ENCODE assay signal across 11 cellular contexts in the genomic region with DNA sequence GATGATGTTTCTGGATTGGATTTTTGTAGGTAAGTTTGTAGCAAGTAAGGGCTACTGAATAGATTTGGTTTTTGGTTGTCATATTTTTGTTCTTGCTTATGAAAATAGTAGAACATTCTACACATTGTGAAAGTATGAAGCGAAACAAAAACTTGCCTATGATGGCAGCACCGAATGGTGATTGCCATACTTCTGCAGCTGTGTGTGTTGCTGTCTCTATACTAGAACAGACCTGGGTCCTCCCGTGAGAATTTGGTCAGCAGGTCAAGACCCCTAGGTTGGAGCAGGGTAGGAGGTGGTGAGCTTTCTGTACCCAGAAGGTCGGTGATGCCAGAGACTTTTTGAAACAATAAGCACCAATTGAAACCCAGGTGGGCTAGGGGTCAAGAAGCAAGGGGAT.
DNase-seq lines count a peak whose midpoint lies in the region; ATAC-seq, FAIRE-seq and TF ChIP-seq lines count a peak whose summit lies in the region.
"Had no signal": no experiment of that assay in that cellular context is flagged by ENCODE, and none has a peak within 500 bp of the region (broad histone marks: within the 10 kb centered on the region; RNA-seq: fewer than 3 reads in every experiment).

No MANE protein-coding gene starts in this region.

- DNase-seq in GM18507 (ENCODE audit: extremely low spot score, insufficient read length, low read depth) = peak; percentile 25
- no peak for DNase-seq in HFFc6
- no peak for DNase-seq in SHP77 (lab: John Stamatoyannopoulos, UW)
- no peak for DNase-seq in NCI-H187 treated with DMSO at 0.1 percent for 48 hours (lab: John Stamatoyannopoulos, UW)
- no peak for DNase-seq in central memory CD4-positive, alpha-beta T cell
- DNase-seq: hypothalamus, mammary epithelial cell, NCI-H526 had no signal

- H3K9me3 Mint-ChIP-seq in HFFc6 = no peaks in the 10 kb centered on the region

- H3K4me3 Mint-ChIP-seq in HFFc6 = no peak overlapping the region

- H3K4me1 Mint-ChIP-seq in HFFc6 (ENCODE audit: low read depth) = peaks cover 14% of the 10 kb centered on the region

- peak; percentile 67 for ATAC-seq in GM19463 (IDR thresholded peaks at IDR 0.05; ENCODE audit: unreplicated experiment)
- ATAC-seq in HG02884 (IDR thresholded peaks at IDR 0.05; ENCODE audit: unreplicated experiment) = peak; percentile 83
- peak; percentile 75 for ATAC-seq in HG03565 (IDR thresholded peaks at IDR 0.05; ENCODE audit: unreplicated experiment)

- no peak for TF ChIP-seq CTCF in HFFc6 (IDR thresholded peaks at IDR 0.05)

- H3K36me3 Mint-ChIP-seq in HFFc6 (ENCODE audit: low read depth) = no peaks in the 10 kb centered on the region

- no peaks in the 10 kb centered on the region; the same call in 1 of the 2 replicates for H3K27me3 Mint-ChIP-seq in HFFc6 (ENCODE audit: insufficient read depth)

- peak; percentile 83 for FAIRE-seq in GM18507 (lab: Jason Lieb, UNC)

- no peak overlapping the region for H3K27ac Mint-ChIP-seq in HFFc6
